17 cellular contexts compared by ENCODE assay signal in genomic region chr1:77378723-77379533, GRCh38.
DNase-seq lines count a peak whose midpoint lies in the region; ATAC-seq, FAIRE-seq and TF ChIP-seq lines count a peak whose summit lies in the region.
"Had no signal": no experiment of that assay in that cellular context is flagged by ENCODE, and none has a peak within 500 bp of the region (broad histone marks: within the 10 kb centered on the region; RNA-seq: fewer than 3 reads in every experiment).

No MANE protein-coding gene starts in this region.

- intact Hi-C loops in pancreas (cut with DNase I) = no loop called here

- ATAC-seq in stimulated activated naive CD8-positive, alpha-beta T cell treated with anti-CD3 and anti-CD28 coated beads, Interleukin-15, Interleukin-2, amounts not matched to agents 100 U/mL and 50 U/mL, for 24 hours = peak; percentile 57
- no peak for ATAC-seq in stimulated activated naive CD8-positive, alpha-beta T cell treated with anti-CD3 and anti-CD28 coated beads, Interleukin-15, amount 100 ng/mL, for 72 hours
- ATAC-seq in pancreas = no peak
- ATAC-seq in HG03432 (IDR thresholded peaks at IDR 0.05; ENCODE audit: unreplicated experiment) = no peak
- ATAC-seq: activated T-helper 17 cell treated with anti-CD3 and anti-CD28 coated beads, Interleukin-2, amount 50 U/mL, for 72 hours; left colon had no signal

- H3K9me3 Mint-ChIP-seq in stimulated activated naive CD8-positive, alpha-beta T cell treated with anti-CD3 and anti-CD28 coated beads, Interleukin-15, amount 100 ng/mL, for 72 hours = no peaks in the 10 kb centered on the region
- H3K9me3 Mint-ChIP-seq: activated CD4-positive, alpha-beta T cell treated with anti-CD3 and anti-CD28 coated beads, Interleukin-2, amount 10 ng/mL, durations not matched to agents 7 days and 5 days; activated T-helper 17 cell treated with anti-CD3 and anti-CD28 coated beads, Interleukin-2, amount 50 U/mL, for 72 hours; neural progenitor cell had no signal

- H3K36me3 ChIP-seq in SJCRH30 (no peaks in the 10 kb centered on the region), pancreas (no peaks in the 10 kb centered on the region)
- H3K36me3 ChIP-seq: neural progenitor cell had no signal

- no peak for DNase-seq in stimulated activated naive CD8-positive, alpha-beta T cell treated with anti-CD3 and anti-CD28 coated beads, Interleukin-15, Interleukin-2, amounts not matched to agents 100 U/mL and 50 U/mL, for 24 hours
- DNase-seq in stimulated activated naive CD8-positive, alpha-beta T cell treated with anti-CD3 and anti-CD28 coated beads, Interleukin-15, amount 100 ng/mL, for 72 hours = no peak
- DNase-seq in SJCRH30 (peak; percentile 76 to 88), fibroblast of pulmonary artery (ENCODE audit: low read depth) (peak; percentile 38), pancreas (no peak), NOMO-1 (lab: John Stamatoyannopoulos, UW; ENCODE audit: unreplicated experiment in 2 of 2) (no peak)
- DNase-seq: activated CD4-positive, alpha-beta T cell treated with anti-CD3 and anti-CD28 coated beads, Interleukin-2, amount 10 ng/mL, durations not matched to agents 7 days and 5 days; EL; left colon; NCI-H526 had no signal

- TF ChIP-seq CTCF in fibroblast of pulmonary artery (IDR thresholded peaks at IDR 0.05; ENCODE audit: low read length, missing control alignments) = no peak
- TF ChIP-seq CTCF in pancreas (IDR thresholded peaks at IDR 0.05) = no peak

- H3K4me3 Mint-ChIP-seq in stimulated activated naive CD8-positive, alpha-beta T cell treated with anti-CD3 and anti-CD28 coated beads, Interleukin-15, amount 100 ng/mL, for 72 hours = no peak overlapping the region
- H3K4me3 Mint-ChIP-seq: activated CD4-positive, alpha-beta T cell treated with anti-CD3 and anti-CD28 coated beads, Interleukin-2, amount 10 ng/mL, durations not matched to agents 7 days and 5 days; activated T-helper 17 cell treated with anti-CD3 and anti-CD28 coated beads, Interleukin-2, amount 50 U/mL, for 72 hours; neural progenitor cell had no signal

- H3K9me3 ChIP-seq in SJCRH30 (replicated peaks) (0 out of 2 replicates have a peak, but pooled peaks cover 2% of the 10 kb centered on the region), pancreas (no peaks in the 10 kb centered on the region)

- H3K27me3 ChIP-seq in SJCRH30 = no peaks in the 10 kb centered on the region
- H3K27me3 ChIP-seq in pancreas = no peaks in the 10 kb centered on the region
- H3K27me3 ChIP-seq: neural progenitor cell had no signal

- H3K4me1 ChIP-seq in SJCRH30 = peaks cover 27% of the 10 kb centered on the region
- no peaks in the 10 kb centered on the region for H3K4me1 ChIP-seq in pancreas

- peaks cover 13% of the 10 kb centered on the region for H3K4me1 Mint-ChIP-seq in stimulated activated naive CD8-positive, alpha-beta T cell treated with anti-CD3 and anti-CD28 coated beads, Interleukin-15, amount 100 ng/mL, for 72 hours

- H3K27ac ChIP-seq in SJCRH30 (peak overlapping the region; percentile 55), temporal lobe (ENCODE audit: low read depth, low read length) (peak overlapping the region; percentile 68), pancreas (no peak overlapping the region)
- H3K27ac ChIP-seq: coronary artery, neural progenitor cell, SK-N-MC had no signal

- peak overlapping the region; percentile 0; the same call in 1 of the 2 replicates for H3K4me3 ChIP-seq in SJCRH30
- no peak overlapping the region for H3K4me3 ChIP-seq in fibroblast of pulmonary artery (replicated peaks; ENCODE audit: low read depth, low read length)
- no peak overlapping the region for H3K4me3 ChIP-seq in pancreas
- H3K4me3 ChIP-seq: coronary artery, neural progenitor cell, SK-N-MC had no signal

- no peak for FAIRE-seq in pancreas (lab: Jason Lieb, UNC)
- FAIRE-seq: frontal cortex had no signal

- no peaks in the 10 kb centered on the region for H3K27me3 Mint-ChIP-seq in stimulated activated naive CD8-positive, alpha-beta T cell treated with anti-CD3 and anti-CD28 coated beads, Interleukin-15, amount 100 ng/mL, for 72 hours
- H3K27me3 Mint-ChIP-seq: activated CD4-positive, alpha-beta T cell treated with anti-CD3 and anti-CD28 coated beads, Interleukin-2, amount 10 ng/mL, durations not matched to agents 7 days and 5 days had no signal

- H3K27ac Mint-ChIP-seq in stimulated activated naive CD8-positive, alpha-beta T cell treated with anti-CD3 and anti-CD28 coated beads, Interleukin-15, amount 100 ng/mL, for 72 hours = peak overlapping the region in 1 of 2 donors; percentile 19
- H3K27ac Mint-ChIP-seq: activated CD4-positive, alpha-beta T cell treated with anti-CD3 and anti-CD28 coated beads, Interleukin-2, amount 10 ng/mL, durations not matched to agents 7 days and 5 days; activated T-helper 17 cell treated with anti-CD3 and anti-CD28 coated beads, Interleukin-2, amount 50 U/mL, for 72 hours had no signal

- 47 to 51% methylated on average over 6 of the region's 6 CpGs for WGBS in pancreas, 2 donors

Comparison
In these comparisons a context has a peak if more than half of its experiments do, and no peak if none do; other contexts are left out.
1. DNase-seq: peak in SJCRH30 (2 of 2) and fibroblast of pulmonary artery (single experiment); none in stimulated activated naive CD8-positive, alpha-beta T cell treated with anti-CD3 and anti-CD28 coated beads, Interleukin-15, Interleukin-2, amounts not matched to agents 100 U/mL and 50 U/mL, for 24 hours (single experiment), stimulated activated naive CD8-positive, alpha-beta T cell treated with anti-CD3 and anti-CD28 coated beads, Interleukin-15, amount 100 ng/mL, for 72 hours (0 of 2), pancreas (0 of 6) and NOMO-1 (0 of 2).
2. H3K27ac ChIP-seq: peak in SJCRH30 (single experiment) and temporal lobe (single experiment); none in pancreas (0 of 4).